In the genomic region with DNA sequence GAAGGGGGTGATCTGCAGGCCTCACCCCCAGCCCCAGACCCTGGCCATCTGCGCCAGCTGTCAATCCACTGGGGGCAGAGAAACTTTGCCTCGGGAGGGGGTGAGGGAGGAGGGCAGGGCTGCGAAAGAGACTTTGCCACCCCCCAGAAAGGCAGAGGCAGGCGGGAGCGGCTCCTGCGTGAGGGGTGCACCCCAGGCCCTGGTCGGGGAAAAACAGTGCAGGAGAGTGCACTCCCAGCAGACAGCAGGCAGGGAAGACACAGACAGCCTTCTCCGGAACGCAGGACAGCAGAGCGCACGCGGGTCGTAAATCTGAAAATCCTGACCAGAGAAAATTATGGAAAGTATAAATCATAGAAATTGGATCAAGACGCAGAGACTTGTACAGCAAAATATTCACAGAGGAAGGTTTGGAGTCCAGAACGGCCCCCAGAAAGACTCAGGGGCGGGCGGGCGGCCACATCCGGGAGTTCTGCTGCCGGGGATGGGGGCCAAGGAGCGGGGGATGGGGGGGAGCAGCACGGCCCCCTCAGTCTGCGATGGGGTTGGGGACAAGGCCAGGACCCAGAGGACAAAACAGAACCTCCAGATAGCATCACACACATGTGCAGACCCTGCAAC, we compare ENCODE assay signal across 10 cellular contexts. TPM values are rescaled to one million over a fixed set of nuclear protein-coding genes. Genes with fewer than 3 reads are reported as not detected.
DNase-seq lines count a peak whose midpoint lies in the region; ATAC-seq and TF ChIP-seq lines count a peak whose summit lies in the region.
"Had no signal": no experiment of that assay in that cellular context is flagged by ENCODE, and none has a peak within 500 bp of the region (broad histone marks: within the 10 kb centered on the region; RNA-seq: fewer than 3 reads in every experiment).

No MANE protein-coding gene starts in this region.

- H3K36me3 Mint-ChIP-seq in activated CD4-positive, alpha-beta T cell treated with anti-CD3 and anti-CD28 coated beads, Interleukin-2, amount 10 ng/mL, durations not matched to agents 7 days and 5 days (ENCODE audit: low read depth) = no peaks in the 10 kb centered on the region
- H3K36me3 Mint-ChIP-seq in activated naive CD8-positive, alpha-beta T cell treated with anti-CD3 and anti-CD28 coated beads, Interleukin-2, amount 50 U/mL, for 24 hours (ENCODE audit: low read depth) = no peaks in the 10 kb centered on the region
- H3K36me3 Mint-ChIP-seq in mesothelial cell of epicardium (no peaks in the 10 kb centered on the region), type B pancreatic cell (no peaks in the 10 kb centered on the region)
- H3K36me3 Mint-ChIP-seq: activated CD4-positive, alpha-beta memory T cell treated with anti-CD3 and anti-CD28 coated beads for 36 hours had no signal

- no peak overlapping the region for H3K27ac Mint-ChIP-seq in activated CD4-positive, alpha-beta T cell treated with anti-CD3 and anti-CD28 coated beads, Interleukin-2, amount 10 ng/mL, durations not matched to agents 7 days and 5 days
- no peak overlapping the region for H3K27ac Mint-ChIP-seq in activated naive CD8-positive, alpha-beta T cell treated with anti-CD3 and anti-CD28 coated beads, Interleukin-2, amount 50 U/mL, for 24 hours
- H3K27ac Mint-ChIP-seq in mesothelial cell of epicardium (peak overlapping the region; percentile 97), type B pancreatic cell (peak overlapping the region; percentile 59)
- H3K27ac Mint-ChIP-seq: activated CD4-positive, alpha-beta memory T cell treated with anti-CD3 and anti-CD28 coated beads for 36 hours had no signal

- CTCF ChIA-PET in activated CD4-positive, alpha-beta T cell treated with anti-CD3 and anti-CD28 coated beads, Interleukin-2, amount 10 ng/mL, durations not matched to agents 7 days and 5 days (lab: Charles Lee) = interaction anchor here (1.1 kb wide), 1 partner anchor 212 kb away, joined by 3 read pairs; no protein-coding TSS in a partner anchor

- DNase-seq in activated CD4-positive, alpha-beta T cell treated with anti-CD3 and anti-CD28 coated beads, Interleukin-2, amount 10 ng/mL, durations not matched to agents 7 days and 5 days = peak; percentile 5
- no peak for DNase-seq in activated CD4-positive, alpha-beta T cell treated with anti-CD3 and anti-CD28 coated beads, Interleukin-2, amount 50 U/mL, for 48 hours
- no peak for DNase-seq in activated naive CD8-positive, alpha-beta T cell treated with anti-CD3 and anti-CD28 coated beads, Interleukin-2, amount 50 U/mL, for 24 hours
- DNase-seq in mesothelial cell of epicardium (ENCODE audit: low spot score in 2 of 2, unreplicated experiment in 2 of 2) (peak; percentile 18 to 43), type B pancreatic cell (ENCODE audit: extremely low spot score, unreplicated experiment) (peak; percentile 54), coronary artery (ENCODE audit: low spot score) (no peak), DMS153 (lab: John Stamatoyannopoulos, UW) (no peak)
- DNase-seq: activated CD4-positive, alpha-beta memory T cell treated with anti-CD3 and anti-CD28 coated beads for 36 hours had no signal

- H3K27ac ChIP-seq in coronary artery = peak overlapping the region in 1 of 2 donors; percentile 13

- H3K4me1 Mint-ChIP-seq in activated CD4-positive, alpha-beta T cell treated with anti-CD3 and anti-CD28 coated beads, Interleukin-2, amount 10 ng/mL, durations not matched to agents 7 days and 5 days = peaks cover 4% of the 10 kb centered on the region
- peaks cover 3% of the 10 kb centered on the region for H3K4me1 Mint-ChIP-seq in activated naive CD8-positive, alpha-beta T cell treated with anti-CD3 and anti-CD28 coated beads, Interleukin-2, amount 50 U/mL, for 24 hours
- H3K4me1 Mint-ChIP-seq in mesothelial cell of epicardium (peaks cover 38% of the 10 kb centered on the region), type B pancreatic cell (ENCODE audit: unreplicated experiment) (peaks cover 24% of the 10 kb centered on the region)

- ATAC-seq in activated naive CD8-positive, alpha-beta T cell treated with anti-CD3 and anti-CD28 coated beads, Interleukin-2, amount 50 U/mL, for 24 hours = no peak
- no peak for ATAC-seq in HG02938 (IDR thresholded peaks at IDR 0.05; ENCODE audit: unreplicated experiment)

- no peak overlapping the region for H3K4me3 Mint-ChIP-seq in activated CD4-positive, alpha-beta T cell treated with anti-CD3 and anti-CD28 coated beads, Interleukin-2, amount 10 ng/mL, durations not matched to agents 7 days and 5 days
- H3K4me3 Mint-ChIP-seq in activated naive CD8-positive, alpha-beta T cell treated with anti-CD3 and anti-CD28 coated beads, Interleukin-2, amount 50 U/mL, for 24 hours = peak overlapping the region; percentile 17
- H3K4me3 Mint-ChIP-seq in mesothelial cell of epicardium = peak overlapping the region; percentile 30
- H3K4me3 Mint-ChIP-seq in type B pancreatic cell = no peak overlapping the region
- H3K4me3 Mint-ChIP-seq: activated CD4-positive, alpha-beta memory T cell treated with anti-CD3 and anti-CD28 coated beads for 36 hours had no signal

- no peak for TF ChIP-seq CTCF in mesothelial cell of epicardium (IDR thresholded peaks at IDR 0.05; ENCODE audit: unreplicated experiment)
- TF ChIP-seq CTCF in type B pancreatic cell (conservative IDR thresholded peaks at IDR 0.05) = no peak
- TF ChIP-seq CTCF in coronary artery (IDR thresholded peaks at IDR 0.05) = no peak

- H3K4me3 ChIP-seq in coronary artery = no peak overlapping the region

- H3K9me3 Mint-ChIP-seq in activated CD4-positive, alpha-beta T cell treated with anti-CD3 and anti-CD28 coated beads, Interleukin-2, amount 10 ng/mL, durations not matched to agents 7 days and 5 days = no peaks in the 10 kb centered on the region
- H3K9me3 Mint-ChIP-seq in activated naive CD8-positive, alpha-beta T cell treated with anti-CD3 and anti-CD28 coated beads, Interleukin-2, amount 50 U/mL, for 24 hours = no peaks in the 10 kb centered on the region
- H3K9me3 Mint-ChIP-seq in mesothelial cell of epicardium (no peaks in the 10 kb centered on the region), type B pancreatic cell (no peaks in the 10 kb centered on the region)
- H3K9me3 Mint-ChIP-seq: activated CD4-positive, alpha-beta memory T cell treated with anti-CD3 and anti-CD28 coated beads for 36 hours had no signal

- H3K27me3 Mint-ChIP-seq in activated CD4-positive, alpha-beta T cell treated with anti-CD3 and anti-CD28 coated beads, Interleukin-2, amount 10 ng/mL, durations not matched to agents 7 days and 5 days = peaks cover 2% of the 10 kb centered on the region
- H3K27me3 Mint-ChIP-seq in activated naive CD8-positive, alpha-beta T cell treated with anti-CD3 and anti-CD28 coated beads, Interleukin-2, amount 50 U/mL, for 24 hours = no peaks in the 10 kb centered on the region
- H3K27me3 Mint-ChIP-seq in mesothelial cell of epicardium (ENCODE audit: low read depth) (no peaks in the 10 kb centered on the region), type B pancreatic cell (no peaks in the 10 kb centered on the region)
- H3K27me3 Mint-ChIP-seq: activated CD4-positive, alpha-beta memory T cell treated with anti-CD3 and anti-CD28 coated beads for 36 hours had no signal

- POLR2A ChIA-PET in activated CD4-positive, alpha-beta T cell treated with anti-CD3 and anti-CD28 coated beads, Interleukin-2, amount 10 ng/mL, durations not matched to agents 7 days and 5 days (lab: Charles Lee) = no interaction called here

RNA-seq across cellular contexts. Expression of a gene that starts 8.0 kb away (rescaled TPM):
- 100 to 1,000 TPM in 1 of 2 experiments, 10 to 100 TPM in 1; 77.5 to 106 TPM for total RNA-seq in activated CD4-positive, alpha-beta T cell treated with anti-CD3 and anti-CD28 coated beads, Interleukin-2, amount 10 ng/mL, durations not matched to agents 7 days and 5 days
- total RNA-seq in mesothelial cell of epicardium (37.7 to 40.3 TPM (median 39.4 TPM) in 3 replicates), type B pancreatic cell (ENCODE audit: low replicate concordance) (40.0 and 46.1 TPM in 2 replicates)

RNA-seq across cellular contexts. Expression of a gene that starts 19.6 kb away (rescaled TPM):
- total RNA-seq in activated CD4-positive, alpha-beta T cell treated with anti-CD3 and anti-CD28 coated beads, Interleukin-2, amount 10 ng/mL, durations not matched to agents 7 days and 5 days = 1 to 10 TPM; 3.7 to 5.4 TPM
- total RNA-seq in mesothelial cell of epicardium (15.2 to 19.0 TPM (median 18.0 TPM) in 3 replicates), type B pancreatic cell (ENCODE audit: low replicate concordance) (17.3 and 40.9 TPM in 2 replicates)
- total RNA-seq: IMR-90 had no signal

RNA-seq across cellular contexts. Expression of a gene that starts 47.4 kb away (rescaled TPM):
- under 1 TPM in 1 of 2 experiments, not detected in 1; 0.05 TPM for total RNA-seq in activated CD4-positive, alpha-beta T cell treated with anti-CD3 and anti-CD28 coated beads, Interleukin-2, amount 10 ng/mL, durations not matched to agents 7 days and 5 days
- total RNA-seq in mesothelial cell of epicardium = not detected in 3 replicates
- not detected in 2 replicates for total RNA-seq in type B pancreatic cell (ENCODE audit: low replicate concordance)
- total RNA-seq: IMR-90 had no signal

RNA-seq across cellular contexts. Expression of a gene that starts 58.5 kb away (rescaled TPM):
- not detected for total RNA-seq in activated CD4-positive, alpha-beta T cell treated with anti-CD3 and anti-CD28 coated beads, Interleukin-2, amount 10 ng/mL, durations not matched to agents 7 days and 5 days
- total RNA-seq in mesothelial cell of epicardium (13,899 to 14,658 TPM (median 14,601 TPM) in 3 replicates), type B pancreatic cell (ENCODE audit: low replicate concordance) (12,320 and 19,345 TPM in 2 replicates)
- total RNA-seq: activated CD4-positive, alpha-beta memory T cell treated with anti-CD3 and anti-CD28 coated beads for 36 hours; IMR-90 had no signal

Comparison
In these comparisons a context has a peak if more than half of its experiments do, and no peak if none do; other contexts are left out.
1. DNase-seq: peak in activated CD4-positive, alpha-beta T cell treated with anti-CD3 and anti-CD28 coated beads, Interleukin-2, amount 10 ng/mL, durations not matched to agents 7 days and 5 days (single experiment), mesothelial cell of epicardium (2 of 2) and type B pancreatic cell (single experiment); none in activated CD4-positive, alpha-beta T cell treated with anti-CD3 and anti-CD28 coated beads, Interleukin-2, amount 50 U/mL, for 48 hours (0 of 2), activated naive CD8-positive, alpha-beta T cell treated with anti-CD3 and anti-CD28 coated beads, Interleukin-2, amount 50 U/mL, for 24 hours (single experiment), coronary artery (single experiment) and DMS153 (single experiment).
2. H3K27ac Mint-ChIP-seq: peak in mesothelial cell of epicardium (single experiment) and type B pancreatic cell (single experiment); none in activated CD4-positive, alpha-beta T cell treated with anti-CD3 and anti-CD28 coated beads, Interleukin-2, amount 10 ng/mL, durations not matched to agents 7 days and 5 days (single experiment) and activated naive CD8-positive, alpha-beta T cell treated with anti-CD3 and anti-CD28 coated beads, Interleukin-2, amount 50 U/mL, for 24 hours (single experiment).
3. H3K4me3 Mint-ChIP-seq: peak in activated naive CD8-positive, alpha-beta T cell treated with anti-CD3 and anti-CD28 coated beads, Interleukin-2, amount 50 U/mL, for 24 hours (single experiment) and mesothelial cell of epicardium (single experiment); none in activated CD4-positive, alpha-beta T cell treated with anti-CD3 and anti-CD28 coated beads, Interleukin-2, amount 10 ng/mL, durations not matched to agents 7 days and 5 days (single experiment) and type B pancreatic cell (single experiment).